In the genomic region with DNA sequence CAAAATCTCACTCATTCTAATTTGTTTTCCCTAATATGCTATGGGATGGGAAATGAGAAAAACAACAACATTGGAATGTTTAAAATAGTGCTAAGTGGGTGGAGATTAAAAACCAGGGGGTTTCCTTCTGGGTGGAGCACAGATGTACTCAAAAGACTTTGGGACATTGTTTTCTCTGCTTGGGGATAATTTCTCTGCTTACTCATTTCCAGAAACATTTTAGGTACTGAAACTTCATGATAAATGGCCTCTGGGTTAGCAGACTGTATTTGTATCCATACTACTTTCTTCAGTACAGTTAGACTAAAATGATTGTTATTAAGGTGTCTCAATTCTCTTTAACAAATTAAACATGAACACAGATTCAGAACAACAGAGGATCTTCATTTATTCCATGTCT, we compare ENCODE assay signal across 1 cellular context.
A peak's percentile ranks its signal among the peaks of the same experiment; 100 is the strongest.
TF ChIP-seq lines count a peak whose summit lies in the region.

No MANE protein-coding gene starts in this region.

TF ChIP-seq in GM12878, 131 proteins besides CTCF, POLR2A, EP300 and RAD21 (continued from another document and continues in another):
- TF ChIP-seq NR2C1 (IDR thresholded peaks at IDR 0.05): no peak
- TF ChIP-seq, protein P1, sequence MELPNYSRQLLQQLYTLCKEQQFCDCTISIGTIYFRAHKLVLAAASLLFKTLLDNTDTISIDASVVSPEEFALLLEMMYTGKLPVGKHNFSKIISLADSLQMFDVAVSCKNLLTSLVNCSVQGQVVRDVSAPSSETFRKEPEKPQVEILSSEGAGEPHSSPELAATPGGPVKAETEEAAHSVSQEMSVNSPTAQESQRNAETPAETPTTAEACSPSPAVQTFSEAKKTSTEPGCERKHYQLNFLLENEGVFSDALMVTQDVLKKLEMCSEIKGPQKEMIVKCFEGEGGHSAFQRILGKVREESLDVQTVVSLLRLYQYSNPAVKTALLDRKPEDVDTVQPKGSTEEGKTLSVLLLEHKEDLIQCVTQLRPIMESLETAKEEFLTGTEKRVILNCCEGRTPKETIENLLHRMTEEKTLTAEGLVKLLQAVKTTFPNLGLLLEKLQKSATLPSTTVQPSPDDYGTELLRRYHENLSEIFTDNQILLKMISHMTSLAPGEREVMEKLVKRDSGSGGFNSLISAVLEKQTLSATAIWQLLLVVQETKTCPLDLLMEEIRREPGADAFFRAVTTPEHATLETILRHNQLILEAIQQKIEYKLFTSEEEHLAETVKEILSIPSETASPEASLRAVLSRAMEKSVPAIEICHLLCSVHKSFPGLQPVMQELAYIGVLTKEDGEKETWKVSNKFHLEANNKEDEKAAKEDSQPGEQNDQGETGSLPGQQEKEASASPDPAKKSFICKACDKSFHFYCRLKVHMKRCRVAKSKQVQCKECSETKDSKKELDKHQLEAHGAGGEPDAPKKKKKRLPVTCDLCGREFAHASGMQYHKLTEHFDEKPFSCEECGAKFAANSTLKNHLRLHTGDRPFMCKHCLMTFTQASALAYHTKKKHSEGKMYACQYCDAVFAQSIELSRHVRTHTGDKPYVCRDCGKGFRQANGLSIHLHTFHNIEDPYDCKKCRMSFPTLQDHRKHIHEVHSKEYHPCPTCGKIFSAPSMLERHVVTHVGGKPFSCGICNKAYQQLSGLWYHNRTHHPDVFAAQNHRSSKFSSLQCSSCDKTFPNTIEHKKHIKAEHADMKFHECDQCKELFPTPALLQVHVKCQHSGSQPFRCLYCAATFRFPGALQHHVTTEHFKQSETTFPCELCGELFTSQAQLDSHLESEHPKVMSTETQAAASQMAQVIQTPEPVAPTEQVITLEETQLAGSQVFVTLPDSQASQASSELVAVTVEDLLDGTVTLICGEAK (IDR thresholded peaks at IDR 0.05; ENCODE audit: borderline replicate concordance): no peak
- TF ChIP-seq MYB (IDR thresholded peaks at IDR 0.05; ENCODE audit: borderline replicate concordance, low read depth, low read length): no peak
- TF ChIP-seq KLF5 (IDR thresholded peaks at IDR 0.05; ENCODE audit: partially characterized antibody): no peak
- TF ChIP-seq, protein P2, sequence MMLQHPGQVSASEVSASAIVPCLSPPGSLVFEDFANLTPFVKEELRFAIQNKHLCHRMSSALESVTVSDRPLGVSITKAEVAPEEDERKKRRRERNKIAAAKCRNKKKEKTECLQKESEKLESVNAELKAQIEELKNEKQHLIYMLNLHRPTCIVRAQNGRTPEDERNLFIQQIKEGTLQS (IDR thresholded peaks at IDR 0.05; ENCODE audit: borderline replicate concordance, extremely low read depth, low read depth, low read length): no peak
- no peak; the same call in 1 of the 2 replicates for TF ChIP-seq BACH1 (IDR thresholded peaks at IDR 0.05; ENCODE audit: borderline replicate concordance)
- no peak for TF ChIP-seq KDM1A (IDR thresholded peaks at IDR 0.05; ENCODE audit: borderline replicate concordance)
- no peak; the same call in 1 of the 2 replicates for TF ChIP-seq RAD51 (IDR thresholded peaks at IDR 0.05)
- no peak for TF ChIP-seq ZZZ3 (IDR thresholded peaks at IDR 0.05; ENCODE audit: control insufficient read depth, insufficient read length, low read depth)
- TF ChIP-seq SPI1 (IDR thresholded peaks at IDR 0.05; ENCODE audit: borderline replicate concordance, insufficient read depth, low read depth, low read length): peak; percentile 90
- TF ChIP-seq MEF2B (IDR thresholded peaks at IDR 0.05; ENCODE audit: partially characterized antibody, poor library complexity, severe bottlenecking): peak; percentile 28
- TF ChIP-seq, protein P3, sequence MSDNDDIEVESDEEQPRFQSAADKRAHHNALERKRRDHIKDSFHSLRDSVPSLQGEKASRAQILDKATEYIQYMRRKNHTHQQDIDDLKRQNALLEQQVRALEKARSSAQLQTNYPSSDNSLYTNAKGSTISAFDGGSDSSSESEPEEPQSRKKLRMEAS (IDR thresholded peaks at IDR 0.05; ENCODE audit: low read depth, low read length): no peak
- TF ChIP-seq RFX5 (IDR thresholded peaks at IDR 0.05; ENCODE audit: low read depth, low read length): no peak
- TF ChIP-seq, protein P4, sequence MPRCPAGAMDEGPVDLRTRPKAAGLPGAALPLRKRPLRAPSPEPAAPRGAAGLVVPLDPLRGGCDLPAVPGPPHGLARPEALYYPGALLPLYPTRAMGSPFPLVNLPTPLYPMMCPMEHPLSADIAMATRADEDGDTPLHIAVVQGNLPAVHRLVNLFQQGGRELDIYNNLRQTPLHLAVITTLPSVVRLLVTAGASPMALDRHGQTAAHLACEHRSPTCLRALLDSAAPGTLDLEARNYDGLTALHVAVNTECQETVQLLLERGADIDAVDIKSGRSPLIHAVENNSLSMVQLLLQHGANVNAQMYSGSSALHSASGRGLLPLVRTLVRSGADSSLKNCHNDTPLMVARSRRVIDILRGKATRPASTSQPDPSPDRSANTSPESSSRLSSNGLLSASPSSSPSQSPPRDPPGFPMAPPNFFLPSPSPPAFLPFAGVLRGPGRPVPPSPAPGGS (IDR thresholded peaks at IDR 0.05; ENCODE audit: borderline replicate concordance, insufficient read depth, low read depth, low read length, poor library complexity, severe bottlenecking): peak; percentile 34
- TF ChIP-seq, protein P5, sequence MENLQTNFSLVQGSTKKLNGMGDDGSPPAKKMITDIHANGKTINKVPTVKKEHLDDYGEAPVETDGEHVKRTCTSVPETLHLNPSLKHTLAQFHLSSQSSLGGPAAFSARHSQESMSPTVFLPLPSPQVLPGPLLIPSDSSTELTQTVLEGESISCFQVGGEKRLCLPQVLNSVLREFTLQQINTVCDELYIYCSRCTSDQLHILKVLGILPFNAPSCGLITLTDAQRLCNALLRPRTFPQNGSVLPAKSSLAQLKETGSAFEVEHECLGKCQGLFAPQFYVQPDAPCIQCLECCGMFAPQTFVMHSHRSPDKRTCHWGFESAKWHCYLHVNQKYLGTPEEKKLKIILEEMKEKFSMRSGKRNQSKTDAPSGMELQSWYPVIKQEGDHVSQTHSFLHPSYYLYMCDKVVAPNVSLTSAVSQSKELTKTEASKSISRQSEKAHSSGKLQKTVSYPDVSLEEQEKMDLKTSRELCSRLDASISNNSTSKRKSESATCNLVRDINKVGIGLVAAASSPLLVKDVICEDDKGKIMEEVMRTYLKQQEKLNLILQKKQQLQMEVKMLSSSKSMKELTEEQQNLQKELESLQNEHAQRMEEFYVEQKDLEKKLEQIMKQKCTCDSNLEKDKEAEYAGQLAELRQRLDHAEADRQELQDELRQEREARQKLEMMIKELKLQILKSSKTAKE (IDR thresholded peaks at IDR 0.05; ENCODE audit: low read depth, poor library complexity, severe bottlenecking): peak; percentile 65
- peak; percentile 89 for TF ChIP-seq MTA2 (IDR thresholded peaks at IDR 0.05; ENCODE audit: low read depth)
- TF ChIP-seq SMARCA5 (IDR thresholded peaks at IDR 0.05): no peak
- TF ChIP-seq, protein P6, sequence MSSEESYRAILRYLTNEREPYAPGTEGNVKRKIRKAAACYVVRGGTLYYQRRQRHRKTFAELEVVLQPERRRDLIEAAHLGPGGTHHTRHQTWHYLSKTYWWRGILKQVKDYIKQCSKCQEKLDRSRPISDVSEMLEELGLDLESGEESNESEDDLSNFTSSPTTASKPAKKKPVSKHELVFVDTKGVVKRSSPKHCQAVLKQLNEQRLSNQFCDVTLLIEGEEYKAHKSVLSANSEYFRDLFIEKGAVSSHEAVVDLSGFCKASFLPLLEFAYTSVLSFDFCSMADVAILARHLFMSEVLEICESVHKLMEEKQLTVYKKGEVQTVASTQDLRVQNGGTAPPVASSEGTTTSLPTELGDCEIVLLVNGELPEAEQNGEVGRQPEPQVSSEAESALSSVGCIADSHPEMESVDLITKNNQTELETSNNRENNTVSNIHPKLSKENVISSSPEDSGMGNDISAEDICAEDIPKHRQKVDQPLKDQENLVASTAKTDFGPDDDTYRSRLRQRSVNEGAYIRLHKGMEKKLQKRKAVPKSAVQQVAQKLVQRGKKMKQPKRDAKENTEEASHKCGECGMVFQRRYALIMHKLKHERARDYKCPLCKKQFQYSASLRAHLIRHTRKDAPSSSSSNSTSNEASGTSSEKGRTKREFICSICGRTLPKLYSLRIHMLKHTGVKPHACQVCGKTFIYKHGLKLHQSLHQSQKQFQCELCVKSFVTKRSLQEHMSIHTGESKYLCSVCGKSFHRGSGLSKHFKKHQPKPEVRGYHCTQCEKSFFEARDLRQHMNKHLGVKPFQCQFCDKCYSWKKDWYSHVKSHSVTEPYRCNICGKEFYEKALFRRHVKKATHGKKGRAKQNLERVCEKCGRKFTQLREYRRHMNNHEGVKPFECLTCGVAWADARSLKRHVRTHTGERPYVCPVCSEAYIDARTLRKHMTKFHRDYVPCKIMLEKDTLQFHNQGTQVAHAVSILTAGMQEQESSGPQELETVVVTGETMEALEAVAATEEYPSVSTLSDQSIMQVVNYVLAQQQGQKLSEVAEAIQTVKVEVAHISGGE (CRISPR knock-in tag; IDR thresholded peaks at IDR 0.05): no peak
- TF ChIP-seq, protein P7, sequence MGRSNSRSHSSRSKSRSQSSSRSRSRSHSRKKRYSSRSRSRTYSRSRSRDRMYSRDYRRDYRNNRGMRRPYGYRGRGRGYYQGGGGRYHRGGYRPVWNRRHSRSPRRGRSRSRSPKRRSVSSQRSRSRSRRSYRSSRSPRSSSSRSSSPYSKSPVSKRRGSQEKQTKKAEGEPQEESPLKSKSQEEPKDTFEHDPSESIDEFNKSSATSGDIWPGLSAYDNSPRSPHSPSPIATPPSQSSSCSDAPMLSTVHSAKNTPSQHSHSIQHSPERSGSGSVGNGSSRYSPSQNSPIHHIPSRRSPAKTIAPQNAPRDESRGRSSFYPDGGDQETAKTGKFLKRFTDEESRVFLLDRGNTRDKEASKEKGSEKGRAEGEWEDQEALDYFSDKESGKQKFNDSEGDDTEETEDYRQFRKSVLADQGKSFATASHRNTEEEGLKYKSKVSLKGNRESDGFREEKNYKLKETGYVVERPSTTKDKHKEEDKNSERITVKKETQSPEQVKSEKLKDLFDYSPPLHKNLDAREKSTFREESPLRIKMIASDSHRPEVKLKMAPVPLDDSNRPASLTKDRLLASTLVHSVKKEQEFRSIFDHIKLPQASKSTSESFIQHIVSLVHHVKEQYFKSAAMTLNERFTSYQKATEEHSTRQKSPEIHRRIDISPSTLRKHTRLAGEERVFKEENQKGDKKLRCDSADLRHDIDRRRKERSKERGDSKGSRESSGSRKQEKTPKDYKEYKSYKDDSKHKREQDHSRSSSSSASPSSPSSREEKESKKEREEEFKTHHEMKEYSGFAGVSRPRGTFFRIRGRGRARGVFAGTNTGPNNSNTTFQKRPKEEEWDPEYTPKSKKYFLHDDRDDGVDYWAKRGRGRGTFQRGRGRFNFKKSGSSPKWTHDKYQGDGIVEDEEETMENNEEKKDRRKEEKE (IDR thresholded peaks at IDR 0.05): no peak
- TF ChIP-seq ZBED1 (IDR thresholded peaks at IDR 0.05; ENCODE audit: borderline replicate concordance): no peak
- no peak for TF ChIP-seq CHD1 (IDR thresholded peaks at IDR 0.05; ENCODE audit: low read depth, low read length)
- peak; percentile 63; the same call in 1 of the 2 replicates for TF ChIP-seq CREM (IDR thresholded peaks at IDR 0.05; ENCODE audit: low read depth)
- peak; percentile 97 for TF ChIP-seq DPF2 (IDR thresholded peaks at IDR 0.05)
- no peak for TF ChIP-seq SMC3 (IDR thresholded peaks at IDR 0.05; ENCODE audit: borderline replicate concordance, low read length)
- no peak for TF ChIP-seq SMAD5 (IDR thresholded peaks at IDR 0.05; ENCODE audit: low read depth)
- no peak for TF ChIP-seq KAT2A (conservative IDR thresholded peaks at IDR 0.05; ENCODE audit: control insufficient read depth, low read depth, low read length)
- TF ChIP-seq FOXM1 (IDR thresholded peaks at IDR 0.05; ENCODE audit: low read depth, low read length): peak; percentile 77; the same call in 1 of the 2 replicates
- TF ChIP-seq STAT1 (conservative IDR thresholded peaks at IDR 0.05): no peak
- no peak for TF ChIP-seq ESRRA (IDR thresholded peaks at IDR 0.05; ENCODE audit: low read length)
- 0 out of 2 replicates have a peak, but pooled peaks have one; percentile 43 for TF ChIP-seq CBX5 (IDR thresholded peaks at IDR 0.05; ENCODE audit: low read depth)
- TF ChIP-seq TARDBP (IDR thresholded peaks at IDR 0.05; ENCODE audit: borderline replicate concordance): no peak
- TF ChIP-seq, protein P8, sequence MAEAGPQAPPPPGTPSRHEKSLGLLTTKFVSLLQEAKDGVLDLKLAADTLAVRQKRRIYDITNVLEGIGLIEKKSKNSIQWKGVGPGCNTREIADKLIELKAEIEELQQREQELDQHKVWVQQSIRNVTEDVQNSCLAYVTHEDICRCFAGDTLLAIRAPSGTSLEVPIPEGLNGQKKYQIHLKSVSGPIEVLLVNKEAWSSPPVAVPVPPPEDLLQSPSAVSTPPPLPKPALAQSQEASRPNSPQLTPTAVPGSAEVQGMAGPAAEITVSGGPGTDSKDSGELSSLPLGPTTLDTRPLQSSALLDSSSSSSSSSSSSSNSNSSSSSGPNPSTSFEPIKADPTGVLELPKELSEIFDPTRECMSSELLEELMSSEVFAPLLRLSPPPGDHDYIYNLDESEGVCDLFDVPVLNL (IDR thresholded peaks at IDR 0.05; ENCODE audit: low read depth, low read length): no peak
- no peak for TF ChIP-seq RB1 (IDR thresholded peaks at IDR 0.05; ENCODE audit: borderline replicate concordance)
- TF ChIP-seq BHLHE40 (IDR thresholded peaks at IDR 0.05; ENCODE audit: borderline replicate concordance in 1 of 2, low read depth in 2 of 2, low read length in 1 of 2): no peak; a peak in 1 of 4 replicates
- TF ChIP-seq, protein P9, sequence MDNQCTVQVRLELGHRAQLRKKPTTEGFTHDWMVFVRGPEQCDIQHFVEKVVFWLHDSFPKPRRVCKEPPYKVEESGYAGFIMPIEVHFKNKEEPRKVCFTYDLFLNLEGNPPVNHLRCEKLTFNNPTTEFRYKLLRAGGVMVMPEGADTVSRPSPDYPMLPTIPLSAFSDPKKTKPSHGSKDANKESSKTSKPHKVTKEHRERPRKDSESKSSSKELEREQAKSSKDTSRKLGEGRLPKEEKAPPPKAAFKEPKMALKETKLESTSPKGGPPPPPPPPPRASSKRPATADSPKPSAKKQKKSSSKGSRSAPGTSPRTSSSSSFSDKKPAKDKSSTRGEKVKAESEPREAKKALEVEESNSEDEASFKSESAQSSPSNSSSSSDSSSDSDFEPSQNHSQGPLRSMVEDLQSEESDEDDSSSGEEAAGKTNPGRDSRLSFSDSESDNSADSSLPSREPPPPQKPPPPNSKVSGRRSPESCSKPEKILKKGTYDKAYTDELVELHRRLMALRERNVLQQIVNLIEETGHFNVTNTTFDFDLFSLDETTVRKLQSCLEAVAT (IDR thresholded peaks at IDR 0.05): 0 out of 2 replicates have a peak, but pooled peaks have one; percentile 14
- TF ChIP-seq ZNF24 (IDR thresholded peaks at IDR 0.05): peak; percentile 35; the same call in 1 of the 2 replicates
- 0 out of 2 replicates have a peak, but pooled peaks have one; percentile 48 for TF ChIP-seq PAX5 (IDR thresholded peaks at IDR 0.05; ENCODE audit: borderline replicate concordance, low read depth, low read length)
- TF ChIP-seq, protein P10, sequence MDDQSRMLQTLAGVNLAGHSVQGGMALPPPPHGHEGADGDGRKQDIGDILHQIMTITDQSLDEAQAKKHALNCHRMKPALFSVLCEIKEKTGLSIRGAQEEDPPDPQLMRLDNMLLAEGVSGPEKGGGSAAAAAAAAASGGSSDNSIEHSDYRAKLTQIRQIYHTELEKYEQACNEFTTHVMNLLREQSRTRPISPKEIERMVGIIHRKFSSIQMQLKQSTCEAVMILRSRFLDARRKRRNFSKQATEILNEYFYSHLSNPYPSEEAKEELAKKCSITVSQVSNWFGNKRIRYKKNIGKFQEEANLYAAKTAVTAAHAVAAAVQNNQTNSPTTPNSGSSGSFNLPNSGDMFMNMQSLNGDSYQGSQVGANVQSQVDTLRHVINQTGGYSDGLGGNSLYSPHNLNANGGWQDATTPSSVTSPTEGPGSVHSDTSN (IDR thresholded peaks at IDR 0.05; ENCODE audit: insufficient replicate concordance, low read depth, low read length): peak; percentile 36
- TF ChIP-seq CEBPB (IDR thresholded peaks at IDR 0.05; ENCODE audit: borderline replicate concordance in 1 of 2, low read depth in 2 of 2, low read length in 2 of 2): no peak
